2 cellular contexts compared by ENCODE assay signal in the genomic region with DNA sequence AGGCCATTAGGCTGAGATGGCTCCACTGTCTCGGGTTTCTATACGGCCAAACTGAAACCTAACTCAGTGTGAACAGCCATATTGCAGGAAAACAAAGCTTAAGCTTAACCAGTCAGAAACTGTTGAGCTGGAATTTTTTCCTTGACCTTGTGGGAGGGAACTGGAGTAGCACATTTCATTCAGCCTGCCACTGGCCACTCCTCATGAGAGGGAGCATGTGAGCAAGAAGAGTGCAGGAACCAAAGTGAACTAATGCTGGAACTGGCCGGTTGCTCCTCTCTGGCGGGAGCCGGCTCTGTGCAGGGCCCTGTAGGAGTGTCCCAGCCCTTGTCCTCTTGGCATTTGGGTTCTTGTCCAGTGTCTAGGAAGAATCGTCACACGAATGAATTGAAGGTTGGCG.
TF ChIP-seq lines count a peak whose summit lies in the region.

No MANE protein-coding gene starts in this region.

TF ChIP-seq in A549, 52 proteins besides CTCF, POLR2A, EP300 and RAD21:
- TF ChIP-seq BHLHE40 (IDR thresholded peaks at IDR 0.05; ENCODE audit: low read depth, low read length) (no peak), RARB (CRISPR knock-in tag; IDR thresholded peaks at IDR 0.05) (no peak), JUN (IDR thresholded peaks at IDR 0.05) (no peak), PHF8 (IDR thresholded peaks at IDR 0.05; ENCODE audit: borderline replicate concordance, low read depth) (no peak), TFCP2L1 (CRISPR knock-in tag; IDR thresholded peaks at IDR 0.05) (no peak), ESRRA (IDR thresholded peaks at IDR 0.05; ENCODE audit: borderline replicate concordance, low read length) (no peak), ZNF302 (CRISPR knock-in tag; IDR thresholded peaks at IDR 0.05) (no peak), RFX5 (IDR thresholded peaks at IDR 0.05) (no peak), SREBF2 (IDR thresholded peaks at IDR 0.05) (no peak), RNF2 (IDR thresholded peaks at IDR 0.05; ENCODE audit: borderline replicate concordance, low read depth) (no peak), CEBPB (IDR thresholded peaks at IDR 0.05) (no peak), CHD4 (IDR thresholded peaks at IDR 0.05; ENCODE audit: borderline replicate concordance) (no peak), MAFK (IDR thresholded peaks at IDR 0.05; ENCODE audit: partially characterized antibody) (no peak), KDM1A (IDR thresholded peaks at IDR 0.05; ENCODE audit: low read depth) (no peak)
- TF ChIP-seq, protein P1, sequence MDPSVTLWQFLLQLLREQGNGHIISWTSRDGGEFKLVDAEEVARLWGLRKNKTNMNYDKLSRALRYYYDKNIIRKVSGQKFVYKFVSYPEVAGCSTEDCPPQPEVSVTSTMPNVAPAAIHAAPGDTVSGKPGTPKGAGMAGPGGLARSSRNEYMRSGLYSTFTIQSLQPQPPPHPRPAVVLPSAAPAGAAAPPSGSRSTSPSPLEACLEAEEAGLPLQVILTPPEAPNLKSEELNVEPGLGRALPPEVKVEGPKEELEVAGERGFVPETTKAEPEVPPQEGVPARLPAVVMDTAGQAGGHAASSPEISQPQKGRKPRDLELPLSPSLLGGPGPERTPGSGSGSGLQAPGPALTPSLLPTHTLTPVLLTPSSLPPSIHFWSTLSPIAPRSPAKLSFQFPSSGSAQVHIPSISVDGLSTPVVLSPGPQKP (IDR thresholded peaks at IDR 0.05; ENCODE audit: low read depth, low read length) = no peak
- TF ChIP-seq, protein P2, sequence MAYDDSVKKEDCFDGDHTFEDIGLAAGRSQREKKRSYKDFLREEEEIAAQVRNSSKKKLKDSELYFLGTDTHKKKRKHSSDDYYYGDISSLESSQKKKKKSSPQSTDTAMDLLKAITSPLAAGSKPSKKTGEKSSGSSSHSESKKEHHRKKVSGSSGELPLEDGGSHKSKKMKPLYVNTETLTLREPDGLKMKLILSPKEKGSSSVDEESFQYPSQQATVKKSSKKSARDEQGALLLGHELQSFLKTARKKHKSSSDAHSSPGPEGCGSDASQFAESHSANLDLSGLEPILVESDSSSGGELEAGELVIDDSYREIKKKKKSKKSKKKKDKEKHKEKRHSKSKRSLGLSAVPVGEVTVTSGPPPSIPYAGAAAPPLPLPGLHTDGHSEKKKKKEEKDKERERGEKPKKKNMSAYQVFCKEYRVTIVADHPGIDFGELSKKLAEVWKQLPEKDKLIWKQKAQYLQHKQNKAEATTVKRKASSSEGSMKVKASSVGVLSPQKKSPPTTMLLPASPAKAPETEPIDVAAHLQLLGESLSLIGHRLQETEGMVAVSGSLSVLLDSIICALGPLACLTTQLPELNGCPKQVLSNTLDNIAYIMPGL (CRISPR knock-in tag; IDR thresholded peaks at IDR 0.05; ENCODE audit: borderline replicate concordance) = no peak
- TF ChIP-seq, protein P3, sequence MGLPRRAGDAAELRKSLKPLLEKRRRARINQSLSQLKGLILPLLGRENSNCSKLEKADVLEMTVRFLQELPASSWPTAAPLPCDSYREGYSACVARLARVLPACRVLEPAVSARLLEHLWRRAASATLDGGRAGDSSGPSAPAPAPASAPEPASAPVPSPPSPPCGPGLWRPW (IDR thresholded peaks at IDR 0.05) = no peak
- TF ChIP-seq, protein P4, sequence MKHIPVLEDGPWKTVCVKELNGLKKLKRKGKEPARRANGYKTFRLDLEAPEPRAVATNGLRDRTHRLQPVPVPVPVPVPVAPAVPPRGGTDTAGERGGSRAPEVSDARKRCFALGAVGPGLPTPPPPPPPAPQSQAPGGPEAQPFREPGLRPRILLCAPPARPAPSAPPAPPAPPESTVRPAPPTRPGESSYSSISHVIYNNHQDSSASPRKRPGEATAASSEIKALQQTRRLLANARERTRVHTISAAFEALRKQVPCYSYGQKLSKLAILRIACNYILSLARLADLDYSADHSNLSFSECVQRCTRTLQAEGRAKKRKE (CRISPR knock-in tag; IDR thresholded peaks at IDR 0.05; ENCODE audit: low read depth) = no peak
TF ChIP-seq in A549: peak in this region for 0.

TF ChIP-seq in HCT116, 20 proteins besides CTCF, POLR2A, EP300 and RAD21:
- TF ChIP-seq EZH2 (IDR thresholded peaks at IDR 0.05) = no peak
